In genomic region chr19:484494-484893, GRCh38 we compare ENCODE assay signal across 14 cellular contexts. TPM values are rescaled to one million over a fixed set of nuclear protein-coding genes. Genes with fewer than 3 reads are reported as not detected.
DNase-seq lines count a peak whose midpoint lies in the region; ATAC-seq, FAIRE-seq and TF ChIP-seq lines count a peak whose summit lies in the region.
"Had no signal": no experiment of that assay in that cellular context is flagged by ENCODE, and none has a peak within 500 bp of the region (broad histone marks: within the 10 kb centered on the region; RNA-seq: fewer than 3 reads in every experiment).

No MANE protein-coding gene starts in this region.

- peaks cover 13% of the 10 kb centered on the region for H3K4me1 Mint-ChIP-seq in WTC11
- peaks cover 8 to 12% (median 9%) of the 10 kb centered on the region in 3 donors for H3K4me1 Mint-ChIP-seq in CD8-positive, alpha-beta memory T cell

- TF ChIP-seq CTCF in WTC11 (IDR thresholded peaks at IDR 0.05) (no peak), dorsolateral prefrontal cortex (IDR thresholded peaks at IDR 0.05 in 54 of 56, conservative IDR thresholded peaks at IDR 0.05 in 2 of 56; ENCODE audit: low read depth in 1 of 56, partially characterized antibody in 56 of 56) (no peak), D721Med (IDR thresholded peaks at IDR 0.05; ENCODE audit: insufficient read depth, missing control alignments) (no peak), heart right ventricle (IDR thresholded peaks at IDR 0.05) (no peak)

- no peak overlapping the region for H3K27ac Mint-ChIP-seq in WTC11
- no peak overlapping the region for H3K27ac Mint-ChIP-seq in CD8-positive, alpha-beta memory T cell
- H3K27ac Mint-ChIP-seq: CD8-positive, alpha-beta T cell; HFFc6 had no signal

- peaks cover 23% of the 10 kb centered on the region for H3K9me3 Mint-ChIP-seq in WTC11
- peaks cover 0 to 16% (median 7%) of the 10 kb centered on the region in 5 donors for H3K9me3 Mint-ChIP-seq in CD8-positive, alpha-beta memory T cell

- intact Hi-C loops in dorsolateral prefrontal cortex (cut with DNase I), result loop anchor here (5.0 to 10.0 kb wide), 3 partner anchors 142 to 207 kb away; partner anchors contain the start of genes MIER2 (in 1 of the 2) and PLPP2 (in 1 of the 2)
- intact Hi-C loops in heart right ventricle (cut with DNase I), result loop anchor here in 3 of 10 donors (5.0 to 10.0 kb wide), 2 partner anchors 100 to 102 kb away; no protein-coding TSS in a partner anchor

- H3K23ac ChIP-seq in neuronal stem cell (ENCODE audit: low read depth, low read length, poor library complexity), result no peak overlapping the region

- no peak overlapping the region for H4K8ac ChIP-seq in neuronal stem cell (ENCODE audit: low read depth, low read length)

- no peak for FAIRE-seq in D721Med (lab: Jason Lieb, UNC)
- FAIRE-seq: H54 had no signal

- no peak overlapping the region for H3K14ac ChIP-seq in neuronal stem cell (ENCODE audit: low read length)

- H3K27ac ChIP-seq in dorsolateral prefrontal cortex (peak overlapping the region in 54 of 59 donors; percentile 78 to 100 (median 99)), neuronal stem cell (replicated peaks; ENCODE audit: low read length) (no peak overlapping the region), heart right ventricle (no peak overlapping the region)
- H3K27ac ChIP-seq in CD8-positive, alpha-beta memory T cell (ENCODE audit: low read depth, low read length), result no peak overlapping the region
- H3K27ac ChIP-seq: BLaER1 treated with 17β-estradiol and CSF1 and Interleukin-3, amounts not matched to agents 10 nM and 100 nM; Peyer's patch had no signal

- H3K27me3 Mint-ChIP-seq in WTC11 (ENCODE audit: low read depth), result peaks cover 17% of the 10 kb centered on the region; the same call in 1 of the 2 replicates
- peaks cover 6 to 15% of the 10 kb centered on the region in 2 donors for H3K27me3 Mint-ChIP-seq in CD8-positive, alpha-beta memory T cell

- H3K4me3 ChIP-seq in dorsolateral prefrontal cortex (peak overlapping the region in 3 of 59 donors; percentile 52 to 64 (median 55)), neuronal stem cell (ENCODE audit: low read length in 2 of 2) (no peak overlapping the region), heart right ventricle (no peak overlapping the region)
- H3K4me3 ChIP-seq in CD8-positive, alpha-beta memory T cell (ENCODE audit: low read length), result no peak overlapping the region
- H3K4me3 ChIP-seq: BLaER1 treated with 17β-estradiol and CSF1 and Interleukin-3, amounts not matched to agents 10 nM and 100 nM; Peyer's patch had no signal

- peaks cover 0 to 4% (median 0%) of the 10 kb centered on the region in 45 donors for H3K27me3 ChIP-seq in dorsolateral prefrontal cortex
- H3K27me3 ChIP-seq in neuronal stem cell (ENCODE audit: control insufficient read depth in 3 of 3, insufficient read depth in 3 of 3, low read depth in 1 of 3, low read length in 3 of 3), result no peaks in the 10 kb centered on the region
- no peaks in the 10 kb centered on the region for H3K27me3 ChIP-seq in CD8-positive, alpha-beta memory T cell (ENCODE audit: insufficient read depth, low read length, poor library complexity, severe bottlenecking)
- H3K27me3 ChIP-seq in heart right ventricle, result peaks cover 0 to 36% (median 23%) of the 10 kb centered on the region in 7 donors
- H3K27me3 ChIP-seq: BLaER1 treated with 17β-estradiol and CSF1 and Interleukin-3, amounts not matched to agents 10 nM and 100 nM; Peyer's patch had no signal

- peak overlapping the region; percentile 57 for H2BK5ac ChIP-seq in neuronal stem cell (ENCODE audit: low read length)

- H2AFZ ChIP-seq in neuronal stem cell (ENCODE audit: low read length), result no peak overlapping the region

- peak overlapping the region; percentile 13 for H2BK15ac ChIP-seq in neuronal stem cell (ENCODE audit: low read length)

- peak overlapping the region; percentile 33 for H2BK120ac ChIP-seq in neuronal stem cell (ENCODE audit: low read depth, low read length)

- peak overlapping the region; percentile 97 for H3K18ac ChIP-seq in neuronal stem cell (ENCODE audit: low read length)

- no peak for DNase-seq in WTC11 (ENCODE audit: low spot score)
- no peak for DNase-seq in dorsolateral prefrontal cortex
- DNase-seq in neuronal stem cell (ENCODE audit: low spot score), result no peak
- DNase-seq in CD8-positive, alpha-beta memory T cell, result no peak
- no peak for DNase-seq in D721Med (ENCODE audit: insufficient read length, low spot score)
- DNase-seq in heart right ventricle, result no peak
- DNase-seq: CD8-positive, alpha-beta T cell; HFFc6; KBM-7; NCI-H1105; Peyer's patch had no signal

- H3K9me3 ChIP-seq in neuronal stem cell (replicated peaks in 1 of 2; ENCODE audit: control insufficient read depth in 2 of 2, insufficient read depth in 1 of 2, low read depth in 1 of 2, low read length in 2 of 2), result peaks cover 0 to 5% of the 10 kb centered on the region in 2 donors
- H3K9me3 ChIP-seq in CD8-positive, alpha-beta memory T cell (ENCODE audit: low read length), result peaks cover 6% of the 10 kb centered on the region
- H3K9me3 ChIP-seq in heart right ventricle, result no peaks in the 10 kb centered on the region

- no peak overlapping the region for H3K4ac ChIP-seq in neuronal stem cell (ENCODE audit: low read length)

- H2BK12ac ChIP-seq in neuronal stem cell (ENCODE audit: low read length), result peak overlapping the region; percentile 87

- H3K4me2 ChIP-seq in neuronal stem cell (ENCODE audit: insufficient read depth, low read length, poor library complexity, severe bottlenecking), result no peak overlapping the region
- H3K4me2 ChIP-seq: BLaER1 treated with 17β-estradiol and CSF1 and Interleukin-3, amounts not matched to agents 10 nM and 100 nM had no signal

- no CpG with 5 or more reads among the region's 15 CpGs for WGBS in neuronal stem cell (ENCODE audit: extremely low coverage in 2 of 2, insufficient read length in 2 of 2, insufficient replicate concordance in 1 of 2), 2 donors
- WGBS in heart right ventricle, 2 donors, result 65 to 73% methylated on average over 15 of the region's 15 CpGs

- H2AK5ac ChIP-seq in neuronal stem cell (ENCODE audit: low read depth, low read length), result peak overlapping the region; percentile 64

- H3K79me1 ChIP-seq in neuronal stem cell (ENCODE audit: low read depth, low read length), result peaks cover 3% of the 10 kb centered on the region

- H3K4me3 Mint-ChIP-seq in WTC11, result no peak overlapping the region
- no peak overlapping the region for H3K4me3 Mint-ChIP-seq in CD8-positive, alpha-beta memory T cell
- H3K4me3 Mint-ChIP-seq: CD8-positive, alpha-beta T cell; HFFc6 had no signal

- peaks cover 18 to 20% of the 10 kb centered on the region in 2 donors for H3K4me1 ChIP-seq in neuronal stem cell (ENCODE audit: control insufficient read depth in 2 of 2, insufficient read depth in 1 of 2, low read depth in 1 of 2, low read length in 2 of 2)
- peaks cover 1% of the 10 kb centered on the region for H3K4me1 ChIP-seq in CD8-positive, alpha-beta memory T cell (ENCODE audit: insufficient read depth, low read length)
- peaks cover 0 to 19% (median 8%) of the 10 kb centered on the region in 9 donors for H3K4me1 ChIP-seq in heart right ventricle

- H3K36me3 ChIP-seq in neuronal stem cell (replicated peaks in 1 of 2; ENCODE audit: control insufficient read depth in 2 of 2, insufficient read depth in 2 of 2, low read length in 2 of 2) (no peaks in the 10 kb centered on the region), heart right ventricle (no peaks in the 10 kb centered on the region)
- no peaks in the 10 kb centered on the region for H3K36me3 ChIP-seq in CD8-positive, alpha-beta memory T cell (ENCODE audit: insufficient read depth, low read length)
- H3K36me3 ChIP-seq: BLaER1 treated with 17β-estradiol and CSF1 and Interleukin-3, amounts not matched to agents 10 nM and 100 nM; Peyer's patch had no signal

- H3K9ac ChIP-seq in neuronal stem cell (ENCODE audit: low read depth, low read length, poor library complexity), result peak overlapping the region; percentile 66
- H3K9ac ChIP-seq: BLaER1 treated with 17β-estradiol and CSF1 and Interleukin-3, amounts not matched to agents 10 nM and 100 nM had no signal

- H3K36me3 Mint-ChIP-seq in WTC11, result peaks cover 8% of the 10 kb centered on the region
- no peaks in the 10 kb centered on the region for H3K36me3 Mint-ChIP-seq in CD8-positive, alpha-beta memory T cell
- H3K36me3 Mint-ChIP-seq: CD8-positive, alpha-beta T cell had no signal

- CTCF ChIA-PET in WTC11 (lab: Charles Lee), result no interaction called here
- CTCF ChIA-PET in CD8-positive, alpha-beta memory T cell (lab: Charles Lee), result no interaction called here

- POLR2A ChIA-PET in WTC11 (lab: Charles Lee), result no interaction called here
- POLR2A ChIA-PET in CD8-positive, alpha-beta memory T cell (lab: Charles Lee), result no interaction called here

- ATAC-seq in WTC11, result no peak
- ATAC-seq in heart right ventricle, result no peak
- ATAC-seq: CD8-positive, alpha-beta T cell had no signal

- H4K91ac ChIP-seq in neuronal stem cell (ENCODE audit: low read depth, low read length, poor library complexity), result no peak overlapping the region

RNA-seq across cellular contexts. Expression of gene MADCAM1, which starts 11.8 kb away (rescaled TPM):
- 3.2 to 4.7 TPM (median 3.9 TPM) in 3 replicates for total RNA-seq in WTC11 (2021)
- total RNA-seq in dorsolateral prefrontal cortex, result 10 to 100 TPM in 8 of 120 experiments, 1 to 10 TPM in 112; 3.0 to 15.5 (median 6.7) TPM
- polyA plus RNA-seq in neuronal stem cell (2013, experiment 1 of 2), result 0.89 TPM
- 0.91 TPM for polyA plus RNA-seq in neuronal stem cell (2013, experiment 2 of 2)
- total RNA-seq in CD8-positive, alpha-beta memory T cell, result under 1 TPM; 0.33 to 0.44 TPM
- polyA plus RNA-seq in CD8-positive, alpha-beta memory T cell, result 0.12 TPM
- under 1 TPM in 9 of 10 donors, not detected in 1; 0.14 to 0.71 (median 0.17) TPM for total RNA-seq in heart right ventricle
- under 1 TPM; 0.09 to 0.80 TPM for polyA plus RNA-seq in heart right ventricle
- total RNA-seq: NCI-H460 had no signal

RNA-seq across cellular contexts. Expression of gene TPGS1, which starts 22.8 kb away (rescaled TPM):
- total RNA-seq in WTC11 (2021) (14.3 to 18.8 TPM (median 14.9 TPM) in 3 replicates), dorsolateral prefrontal cortex (10 to 100 TPM; 13.7 to 35.3 (median 21.6) TPM), heart right ventricle (10 to 100 TPM in 6 of 10 donors, 1 to 10 TPM in 4; 7.1 to 13.5 (median 10.2) TPM)
- 6.3 TPM for polyA plus RNA-seq in neuronal stem cell (2013, experiment 1 of 2)
- 6.2 TPM for polyA plus RNA-seq in neuronal stem cell (2013, experiment 2 of 2)
- total RNA-seq in CD8-positive, alpha-beta memory T cell, result 10 to 100 TPM; 18.6 to 20.0 TPM
- polyA plus RNA-seq in CD8-positive, alpha-beta memory T cell, result 50.3 TPM
- polyA plus RNA-seq in heart right ventricle, result 10 to 100 TPM; 22.1 to 22.2 TPM

RNA-seq across cellular contexts. Expression of gene SHC2, which starts 23.7 kb away (rescaled TPM):
- total RNA-seq in WTC11 (2021) (8.4 to 9.8 TPM (median 9.0 TPM) in 3 replicates), dorsolateral prefrontal cortex (100 to 1,000 TPM in 9 of 120 experiments, 10 to 100 TPM in 111; 47.4 to 116 (median 75.5) TPM), heart right ventricle (10 to 100 TPM in 9 of 10 donors, 1 to 10 TPM in 1; 7.7 to 16.3 (median 12.4) TPM)
- 29.6 TPM for polyA plus RNA-seq in neuronal stem cell (2013, experiment 1 of 2)
- polyA plus RNA-seq in neuronal stem cell (2013, experiment 2 of 2), result 28.3 TPM
- total RNA-seq in CD8-positive, alpha-beta memory T cell, result under 1 TPM; 0.11 to 0.13 TPM
- not detected for polyA plus RNA-seq in CD8-positive, alpha-beta memory T cell
- 10 to 100 TPM; 11.2 to 33.5 TPM for polyA plus RNA-seq in heart right ventricle
- total RNA-seq: HFFc6 had no signal

RNA-seq across cellular contexts. Expression of gene CDC34, which starts 47.1 kb away (rescaled TPM):
- total RNA-seq in WTC11 (2021), result 124 to 129 TPM (median 126 TPM) in 3 replicates
- 10 to 100 TPM; 53.7 to 98.3 (median 68.0) TPM for total RNA-seq in dorsolateral prefrontal cortex
- polyA plus RNA-seq in neuronal stem cell (2013, experiment 1 of 2), result 109 TPM
- 105 TPM for polyA plus RNA-seq in neuronal stem cell (2013, experiment 2 of 2)
- 10 to 100 TPM; 56.9 to 57.8 TPM for total RNA-seq in CD8-positive, alpha-beta memory T cell
- polyA plus RNA-seq in CD8-positive, alpha-beta memory T cell, result 46.9 TPM
- total RNA-seq in heart right ventricle, result 100 to 1,000 TPM in 2 of 10 donors, 10 to 100 TPM in 8; 70.2 to 116 (median 76.7) TPM
- polyA plus RNA-seq in heart right ventricle, result 100 to 1,000 TPM; 120 to 162 TPM

RNA-seq across cellular contexts. Expression of gene GZMM, which starts 59.4 kb away (rescaled TPM):
- 0.21 to 0.68 TPM (median 0.60 TPM) in 3 replicates for total RNA-seq in WTC11 (2021)
- 1 to 10 TPM in 36 of 120 experiments, under 1 TPM in 46, not detected in 38; 0.43 to 5.3 (median 0.94) TPM for total RNA-seq in dorsolateral prefrontal cortex
- 0.04 TPM for polyA plus RNA-seq in neuronal stem cell (2013, experiment 1 of 2)
- polyA plus RNA-seq in neuronal stem cell (2013, experiment 2 of 2), result 0.06 TPM
- 10 to 100 TPM; 48.8 to 50.5 TPM for total RNA-seq in CD8-positive, alpha-beta memory T cell
- 327 TPM for polyA plus RNA-seq in CD8-positive, alpha-beta memory T cell
- total RNA-seq in heart right ventricle, result 1 to 10 TPM in 1 of 10 donors, under 1 TPM in 3, not detected in 6; 0.25 to 2.7 (median 0.37) TPM
- under 1 TPM in 1 of 2 donors, not detected in 1; 0.46 TPM for polyA plus RNA-seq in heart right ventricle
- total RNA-seq: NCI-H460 had no signal

Comparison
In these comparisons a context has a peak if more than half of its experiments do, and no peak if none do; other contexts are left out.
1. H3K27ac ChIP-seq: peak in dorsolateral prefrontal cortex (54 of 59); none in neuronal stem cell (single experiment), CD8-positive, alpha-beta memory T cell (single experiment) and heart right ventricle (0 of 10).